1 cellular context compared by ENCODE assay signal in the genomic region with DNA sequence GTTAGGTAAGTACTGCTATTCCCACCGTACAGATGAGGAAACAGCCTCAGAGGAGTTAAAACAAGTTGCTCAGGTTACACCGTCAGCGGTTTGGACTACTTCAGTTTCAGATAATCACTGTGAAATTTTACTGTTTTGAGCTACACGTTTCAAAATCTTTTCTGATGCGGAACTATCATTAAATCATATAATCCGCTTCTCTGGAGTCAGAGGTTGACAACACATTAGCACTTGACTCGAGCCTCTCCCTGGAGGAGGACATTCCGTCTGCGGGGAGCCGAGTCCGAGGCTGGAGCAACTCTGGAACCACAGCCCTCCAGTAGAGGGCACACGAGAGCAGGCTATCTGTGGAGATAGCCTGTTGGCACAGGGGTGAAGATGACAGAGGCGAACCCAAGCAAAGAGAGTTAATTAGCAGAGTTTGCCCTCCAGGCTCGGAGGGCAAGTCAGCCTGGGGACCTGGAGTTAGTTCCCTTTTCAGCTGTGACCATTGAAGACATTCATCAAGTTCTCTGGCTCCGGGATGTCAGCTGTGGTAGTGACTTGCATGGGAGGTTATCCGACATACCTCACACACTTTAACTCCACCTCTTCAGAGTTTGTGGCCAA.
TF ChIP-seq lines count a peak whose summit lies in the region.

No MANE protein-coding gene starts in this region.

TF ChIP-seq in HEK293, 187 proteins besides CTCF, POLR2A, EP300 and RAD21 (continued from another document and continues in another):
- TF ChIP-seq, protein P1, sequence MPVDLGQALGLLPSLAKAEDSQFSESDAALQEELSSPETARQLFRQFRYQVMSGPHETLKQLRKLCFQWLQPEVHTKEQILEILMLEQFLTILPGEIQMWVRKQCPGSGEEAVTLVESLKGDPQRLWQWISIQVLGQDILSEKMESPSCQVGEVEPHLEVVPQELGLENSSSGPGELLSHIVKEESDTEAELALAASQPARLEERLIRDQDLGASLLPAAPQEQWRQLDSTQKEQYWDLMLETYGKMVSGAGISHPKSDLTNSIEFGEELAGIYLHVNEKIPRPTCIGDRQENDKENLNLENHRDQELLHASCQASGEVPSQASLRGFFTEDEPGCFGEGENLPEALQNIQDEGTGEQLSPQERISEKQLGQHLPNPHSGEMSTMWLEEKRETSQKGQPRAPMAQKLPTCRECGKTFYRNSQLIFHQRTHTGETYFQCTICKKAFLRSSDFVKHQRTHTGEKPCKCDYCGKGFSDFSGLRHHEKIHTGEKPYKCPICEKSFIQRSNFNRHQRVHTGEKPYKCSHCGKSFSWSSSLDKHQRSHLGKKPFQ (tag by site-specific recombination; IDR thresholded peaks at IDR 0.05): peak; percentile 65
- no peak for TF ChIP-seq GLI4 (tag by site-specific recombination; IDR thresholded peaks at IDR 0.05)
- TF ChIP-seq ZNF521 (tag by site-specific recombination; IDR thresholded peaks at IDR 0.05): no peak
- TF ChIP-seq ZNF629 (tag by site-specific recombination; IDR thresholded peaks at IDR 0.05): peak; percentile 53; the same call in 1 of the 2 replicates
- TF ChIP-seq ZBTB20 (tag by site-specific recombination; IDR thresholded peaks at IDR 0.05): no peak
- TF ChIP-seq, protein P2, sequence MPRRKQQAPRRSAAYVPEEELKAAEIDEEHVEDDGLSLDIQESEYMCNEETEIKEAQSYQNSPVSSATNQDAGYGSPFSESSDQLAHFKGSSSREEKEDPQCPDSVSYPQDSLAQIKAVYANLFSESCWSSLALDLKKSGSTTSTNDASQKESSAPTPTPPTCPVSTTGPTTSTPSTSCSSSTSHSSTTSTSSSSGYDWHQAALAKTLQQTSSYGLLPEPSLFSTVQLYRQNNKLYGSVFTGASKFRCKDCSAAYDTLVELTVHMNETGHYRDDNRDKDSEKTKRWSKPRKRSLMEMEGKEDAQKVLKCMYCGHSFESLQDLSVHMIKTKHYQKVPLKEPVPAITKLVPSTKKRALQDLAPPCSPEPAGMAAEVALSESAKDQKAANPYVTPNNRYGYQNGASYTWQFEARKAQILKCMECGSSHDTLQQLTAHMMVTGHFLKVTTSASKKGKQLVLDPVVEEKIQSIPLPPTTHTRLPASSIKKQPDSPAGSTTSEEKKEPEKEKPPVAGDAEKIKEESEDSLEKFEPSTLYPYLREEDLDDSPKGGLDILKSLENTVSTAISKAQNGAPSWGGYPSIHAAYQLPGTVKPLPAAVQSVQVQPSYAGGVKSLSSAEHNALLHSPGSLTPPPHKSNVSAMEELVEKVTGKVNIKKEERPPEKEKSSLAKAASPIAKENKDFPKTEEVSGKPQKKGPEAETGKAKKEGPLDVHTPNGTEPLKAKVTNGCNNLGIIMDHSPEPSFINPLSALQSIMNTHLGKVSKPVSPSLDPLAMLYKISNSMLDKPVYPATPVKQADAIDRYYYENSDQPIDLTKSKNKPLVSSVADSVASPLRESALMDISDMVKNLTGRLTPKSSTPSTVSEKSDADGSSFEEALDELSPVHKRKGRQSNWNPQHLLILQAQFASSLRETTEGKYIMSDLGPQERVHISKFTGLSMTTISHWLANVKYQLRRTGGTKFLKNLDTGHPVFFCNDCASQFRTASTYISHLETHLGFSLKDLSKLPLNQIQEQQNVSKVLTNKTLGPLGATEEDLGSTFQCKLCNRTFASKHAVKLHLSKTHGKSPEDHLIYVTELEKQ (tag by site-specific recombination; IDR thresholded peaks at IDR 0.05; ENCODE audit: borderline replicate concordance): 0 out of 2 replicates have a peak, but pooled peaks have one; percentile 28
- no peak for TF ChIP-seq ZNF274 (IDR thresholded peaks at IDR 0.05; ENCODE audit: low read length)
- TF ChIP-seq ZNF274 (tag by site-specific recombination; IDR thresholded peaks at IDR 0.05; ENCODE audit: borderline replicate concordance): no peak
- no peak for TF ChIP-seq ZBTB7A (tag by site-specific recombination; IDR thresholded peaks at IDR 0.05; ENCODE audit: low read depth)
- TF ChIP-seq KLF16 (tag by site-specific recombination; IDR thresholded peaks at IDR 0.05): no peak
- TF ChIP-seq, protein P3, sequence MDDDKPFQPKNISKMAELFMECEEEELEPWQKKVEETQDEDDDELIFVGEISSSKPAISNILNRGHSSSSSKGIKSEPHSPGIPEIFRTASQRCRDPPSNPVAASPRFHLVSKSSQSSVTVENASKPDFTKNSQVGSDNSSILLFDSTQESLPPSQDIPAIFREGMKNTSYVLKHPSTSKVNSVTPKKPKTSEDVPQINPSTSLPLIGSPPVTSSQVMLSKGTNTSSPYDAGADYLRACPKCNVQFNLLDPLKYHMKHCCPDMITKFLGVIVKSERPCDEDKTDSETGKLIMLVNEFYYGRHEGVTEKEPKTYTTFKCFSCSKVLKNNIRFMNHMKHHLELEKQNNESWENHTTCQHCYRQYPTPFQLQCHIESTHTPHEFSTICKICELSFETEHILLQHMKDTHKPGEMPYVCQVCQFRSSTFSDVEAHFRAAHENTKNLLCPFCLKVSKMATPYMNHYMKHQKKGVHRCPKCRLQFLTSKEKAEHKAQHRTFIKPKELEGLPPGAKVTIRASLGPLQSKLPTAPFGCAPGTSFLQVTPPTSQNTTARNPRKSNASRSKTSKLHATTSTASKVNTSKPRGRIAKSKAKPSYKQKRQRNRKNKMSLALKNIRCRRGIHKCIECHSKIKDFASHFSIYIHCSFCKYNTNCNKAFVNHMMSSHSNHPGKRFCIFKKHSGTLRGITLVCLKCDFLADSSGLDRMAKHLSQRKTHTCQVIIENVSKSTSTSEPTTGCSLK (tag by site-specific recombination; IDR thresholded peaks at IDR 0.05): no peak
- peak; percentile 31; the same call in 1 of the 2 replicates for TF ChIP-seq ZIC2 (tag by site-specific recombination; IDR thresholded peaks at IDR 0.05)
- TF ChIP-seq, protein P4, sequence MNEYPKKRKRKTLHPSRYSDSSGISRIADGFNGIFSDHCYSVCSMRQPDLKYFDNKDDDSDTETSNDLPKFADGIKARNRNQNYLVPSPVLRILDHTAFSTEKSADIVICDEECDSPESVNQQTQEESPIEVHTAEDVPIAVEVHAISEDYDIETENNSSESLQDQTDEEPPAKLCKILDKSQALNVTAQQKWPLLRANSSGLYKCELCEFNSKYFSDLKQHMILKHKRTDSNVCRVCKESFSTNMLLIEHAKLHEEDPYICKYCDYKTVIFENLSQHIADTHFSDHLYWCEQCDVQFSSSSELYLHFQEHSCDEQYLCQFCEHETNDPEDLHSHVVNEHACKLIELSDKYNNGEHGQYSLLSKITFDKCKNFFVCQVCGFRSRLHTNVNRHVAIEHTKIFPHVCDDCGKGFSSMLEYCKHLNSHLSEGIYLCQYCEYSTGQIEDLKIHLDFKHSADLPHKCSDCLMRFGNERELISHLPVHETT (tag by site-specific recombination; IDR thresholded peaks at IDR 0.05): no peak
- TF ChIP-seq, protein P5, sequence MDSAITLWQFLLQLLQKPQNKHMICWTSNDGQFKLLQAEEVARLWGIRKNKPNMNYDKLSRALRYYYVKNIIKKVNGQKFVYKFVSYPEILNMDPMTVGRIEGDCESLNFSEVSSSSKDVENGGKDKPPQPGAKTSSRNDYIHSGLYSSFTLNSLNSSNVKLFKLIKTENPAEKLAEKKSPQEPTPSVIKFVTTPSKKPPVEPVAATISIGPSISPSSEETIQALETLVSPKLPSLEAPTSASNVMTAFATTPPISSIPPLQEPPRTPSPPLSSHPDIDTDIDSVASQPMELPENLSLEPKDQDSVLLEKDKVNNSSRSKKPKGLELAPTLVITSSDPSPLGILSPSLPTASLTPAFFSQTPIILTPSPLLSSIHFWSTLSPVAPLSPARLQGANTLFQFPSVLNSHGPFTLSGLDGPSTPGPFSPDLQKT (IDR thresholded peaks at IDR 0.05; ENCODE audit: borderline replicate concordance, low read depth, low read length): no peak
- no peak for TF ChIP-seq ZNF776 (tag by site-specific recombination; IDR thresholded peaks at IDR 0.05; ENCODE audit: borderline replicate concordance)
- no peak for TF ChIP-seq ZNF140 (tag by site-specific recombination; IDR thresholded peaks at IDR 0.05)
- no peak for TF ChIP-seq ZNF169 (tag by site-specific recombination; IDR thresholded peaks at IDR 0.05)
- peak; percentile 77 for TF ChIP-seq ZEB2 (tag by site-specific recombination; IDR thresholded peaks at IDR 0.05)
- 0 out of 2 replicates have a peak, but pooled peaks have one; percentile 63 for TF ChIP-seq ZNF324 (tag by site-specific recombination; IDR thresholded peaks at IDR 0.05)
- TF ChIP-seq ZFP41 (tag by site-specific recombination; IDR thresholded peaks at IDR 0.05; ENCODE audit: borderline replicate concordance): no peak
- peak; percentile 56; the same call in 1 of the 2 replicates for TF ChIP-seq ZNF843 (tag by site-specific recombination; IDR thresholded peaks at IDR 0.05)
- TF ChIP-seq SALL2 (tag by site-specific recombination; IDR thresholded peaks at IDR 0.05; ENCODE audit: borderline replicate concordance): no peak
- no peak for TF ChIP-seq ZNF354C (tag by site-specific recombination; IDR thresholded peaks at IDR 0.05; ENCODE audit: borderline replicate concordance, low read depth)
- TF ChIP-seq ZNF555 (tag by site-specific recombination; conservative IDR thresholded peaks at IDR 0.05): no peak
- peak; percentile 95 for TF ChIP-seq TRIM28 (IDR thresholded peaks at IDR 0.05; ENCODE audit: borderline replicate concordance, low read length)
- TF ChIP-seq SP3 (tag by site-specific recombination; IDR thresholded peaks at IDR 0.05): no peak
- TF ChIP-seq, protein P6, sequence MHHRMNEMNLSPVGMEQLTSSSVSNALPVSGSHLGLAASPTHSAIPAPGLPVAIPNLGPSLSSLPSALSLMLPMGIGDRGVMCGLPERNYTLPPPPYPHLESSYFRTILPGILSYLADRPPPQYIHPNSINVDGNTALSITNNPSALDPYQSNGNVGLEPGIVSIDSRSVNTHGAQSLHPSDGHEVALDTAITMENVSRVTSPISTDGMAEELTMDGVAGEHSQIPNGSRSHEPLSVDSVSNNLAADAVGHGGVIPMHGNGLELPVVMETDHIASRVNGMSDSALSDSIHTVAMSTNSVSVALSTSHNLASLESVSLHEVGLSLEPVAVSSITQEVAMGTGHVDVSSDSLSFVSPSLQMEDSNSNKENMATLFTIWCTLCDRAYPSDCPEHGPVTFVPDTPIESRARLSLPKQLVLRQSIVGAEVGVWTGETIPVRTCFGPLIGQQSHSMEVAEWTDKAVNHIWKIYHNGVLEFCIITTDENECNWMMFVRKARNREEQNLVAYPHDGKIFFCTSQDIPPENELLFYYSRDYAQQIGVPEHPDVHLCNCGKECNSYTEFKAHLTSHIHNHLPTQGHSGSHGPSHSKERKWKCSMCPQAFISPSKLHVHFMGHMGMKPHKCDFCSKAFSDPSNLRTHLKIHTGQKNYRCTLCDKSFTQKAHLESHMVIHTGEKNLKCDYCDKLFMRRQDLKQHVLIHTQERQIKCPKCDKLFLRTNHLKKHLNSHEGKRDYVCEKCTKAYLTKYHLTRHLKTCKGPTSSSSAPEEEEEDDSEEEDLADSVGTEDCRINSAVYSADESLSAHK (tag by site-specific recombination; IDR thresholded peaks at IDR 0.05): no peak
- TF ChIP-seq ZNF155 (tag by site-specific recombination; IDR thresholded peaks at IDR 0.05): no peak
- no peak for TF ChIP-seq ZNF223 (tag by site-specific recombination; IDR thresholded peaks at IDR 0.05)
- TF ChIP-seq ZNF621 (tag by site-specific recombination; IDR thresholded peaks at IDR 0.05): no peak
- TF ChIP-seq, protein P7, sequence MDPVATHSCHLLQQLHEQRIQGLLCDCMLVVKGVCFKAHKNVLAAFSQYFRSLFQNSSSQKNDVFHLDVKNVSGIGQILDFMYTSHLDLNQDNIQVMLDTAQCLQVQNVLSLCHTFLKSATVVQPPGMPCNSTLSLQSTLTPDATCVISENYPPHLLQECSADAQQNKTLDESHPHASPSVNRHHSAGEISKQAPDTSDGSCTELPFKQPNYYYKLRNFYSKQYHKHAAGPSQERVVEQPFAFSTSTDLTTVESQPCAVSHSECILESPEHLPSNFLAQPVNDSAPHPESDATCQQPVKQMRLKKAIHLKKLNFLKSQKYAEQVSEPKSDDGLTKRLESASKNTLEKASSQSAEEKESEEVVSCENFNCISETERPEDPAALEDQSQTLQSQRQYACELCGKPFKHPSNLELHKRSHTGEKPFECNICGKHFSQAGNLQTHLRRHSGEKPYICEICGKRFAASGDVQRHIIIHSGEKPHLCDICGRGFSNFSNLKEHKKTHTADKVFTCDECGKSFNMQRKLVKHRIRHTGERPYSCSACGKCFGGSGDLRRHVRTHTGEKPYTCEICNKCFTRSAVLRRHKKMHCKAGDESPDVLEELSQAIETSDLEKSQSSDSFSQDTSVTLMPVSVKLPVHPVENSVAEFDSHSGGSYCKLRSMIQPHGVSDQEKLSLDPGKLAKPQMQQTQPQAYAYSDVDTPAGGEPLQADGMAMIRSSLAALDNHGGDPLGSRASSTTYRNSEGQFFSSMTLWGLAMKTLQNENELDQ (tag by site-specific recombination; IDR thresholded peaks at IDR 0.05; ENCODE audit: low read depth): no peak
- TF ChIP-seq WT1 (tag by site-specific recombination; IDR thresholded peaks at IDR 0.05): peak; percentile 47; the same call in 1 of the 2 replicates
- no peak for TF ChIP-seq ZNF221 (tag by site-specific recombination; IDR thresholded peaks at IDR 0.05; ENCODE audit: borderline replicate concordance)
- no peak for TF ChIP-seq ZNF423 (tag by site-specific recombination; IDR thresholded peaks at IDR 0.05)
- no peak for TF ChIP-seq MEIS1 (CRISPR knock-in tag; IDR thresholded peaks at IDR 0.05; ENCODE audit: borderline replicate concordance)
- no peak for TF ChIP-seq ZNF202 (tag by site-specific recombination; IDR thresholded peaks at IDR 0.05; ENCODE audit: borderline replicate concordance)
- TF ChIP-seq ZNF114 (tag by site-specific recombination; IDR thresholded peaks at IDR 0.05): no peak
- TF ChIP-seq, protein P8, sequence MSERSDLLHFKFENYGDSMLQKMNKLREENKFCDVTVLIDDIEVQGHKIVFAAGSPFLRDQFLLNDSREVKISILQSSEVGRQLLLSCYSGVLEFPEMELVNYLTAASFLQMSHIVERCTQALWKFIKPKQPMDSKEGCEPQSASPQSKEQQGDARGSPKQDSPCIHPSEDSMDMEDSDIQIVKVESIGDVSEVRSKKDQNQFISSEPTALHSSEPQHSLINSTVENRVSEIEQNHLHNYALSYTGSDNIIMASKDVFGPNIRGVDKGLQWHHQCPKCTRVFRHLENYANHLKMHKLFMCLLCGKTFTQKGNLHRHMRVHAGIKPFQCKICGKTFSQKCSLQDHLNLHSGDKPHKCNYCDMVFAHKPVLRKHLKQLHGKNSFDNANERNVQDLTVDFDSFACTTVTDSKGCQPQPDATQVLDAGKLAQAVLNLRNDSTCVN (tag by site-specific recombination; optimal IDR thresholded peaks at IDR 0.05): no peak
- TF ChIP-seq ZFP3 (tag by site-specific recombination; IDR thresholded peaks at IDR 0.05; ENCODE audit: low read depth): no peak
- TF ChIP-seq, protein P9, sequence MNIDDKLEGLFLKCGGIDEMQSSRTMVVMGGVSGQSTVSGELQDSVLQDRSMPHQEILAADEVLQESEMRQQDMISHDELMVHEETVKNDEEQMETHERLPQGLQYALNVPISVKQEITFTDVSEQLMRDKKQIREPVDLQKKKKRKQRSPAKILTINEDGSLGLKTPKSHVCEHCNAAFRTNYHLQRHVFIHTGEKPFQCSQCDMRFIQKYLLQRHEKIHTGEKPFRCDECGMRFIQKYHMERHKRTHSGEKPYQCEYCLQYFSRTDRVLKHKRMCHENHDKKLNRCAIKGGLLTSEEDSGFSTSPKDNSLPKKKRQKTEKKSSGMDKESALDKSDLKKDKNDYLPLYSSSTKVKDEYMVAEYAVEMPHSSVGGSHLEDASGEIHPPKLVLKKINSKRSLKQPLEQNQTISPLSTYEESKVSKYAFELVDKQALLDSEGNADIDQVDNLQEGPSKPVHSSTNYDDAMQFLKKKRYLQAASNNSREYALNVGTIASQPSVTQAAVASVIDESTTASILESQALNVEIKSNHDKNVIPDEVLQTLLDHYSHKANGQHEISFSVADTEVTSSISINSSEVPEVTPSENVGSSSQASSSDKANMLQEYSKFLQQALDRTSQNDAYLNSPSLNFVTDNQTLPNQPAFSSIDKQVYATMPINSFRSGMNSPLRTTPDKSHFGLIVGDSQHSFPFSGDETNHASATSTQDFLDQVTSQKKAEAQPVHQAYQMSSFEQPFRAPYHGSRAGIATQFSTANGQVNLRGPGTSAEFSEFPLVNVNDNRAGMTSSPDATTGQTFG (tag by site-specific recombination; IDR thresholded peaks at IDR 0.05; ENCODE audit: borderline replicate concordance): no peak
